ENCODE assay signal across 24 cellular contexts in genomic region chr15:52290800-52291199, GRCh38. TPM values are rescaled to one million over a fixed set of nuclear protein-coding genes. Genes with fewer than 3 reads are reported as not detected.
DNase-seq lines count a peak whose midpoint lies in the region; ATAC-seq and TF ChIP-seq lines count a peak whose summit lies in the region.
"Had no signal": no experiment of that assay in that cellular context is flagged by ENCODE, and none has a peak within 500 bp of the region (broad histone marks: within the 10 kb centered on the region; RNA-seq: fewer than 3 reads in every experiment).

No MANE protein-coding gene starts in this region.

- peaks cover 42% of the 10 kb centered on the region for H3K27me3 Mint-ChIP-seq in nephron progenitor cell (ENCODE audit: low read depth, poor library complexity)

- no peak for TF ChIP-seq CTCF in breast epithelium (IDR thresholded peaks at IDR 0.05)
- no peak for TF ChIP-seq CTCF in nephron progenitor cell (IDR thresholded peaks at IDR 0.05)
- no peak for TF ChIP-seq CTCF in adrenal gland (IDR thresholded peaks at IDR 0.05)

- intact Hi-C loops in breast epithelium (cut with DNase I; ENCODE audit: low total_unique reads), result no loop called here
- intact Hi-C loops in adrenal gland (cut with DNase I), result no loop called here

- peaks cover 6% of the 10 kb centered on the region for H3K36me3 Mint-ChIP-seq in nephron progenitor cell (ENCODE audit: low read depth)
- H3K36me3 Mint-ChIP-seq: activated naive CD8-positive, alpha-beta T cell treated with anti-CD3 and anti-CD28 coated beads for 36 hours had no signal

- H3K4me2 ChIP-seq in BLaER1, result peak overlapping the region; percentile 63
- H3K4me2 ChIP-seq: GM23338, smooth muscle cell had no signal

- H3K4me1 ChIP-seq in BLaER1 (peaks cover 62% of the 10 kb centered on the region), breast epithelium (peaks cover 0 to 2% of the 10 kb centered on the region in 2 donors), adrenal gland (replicated peaks in 1 of 2) (peaks cover 7 to 8% of the 10 kb centered on the region in 2 donors)

- peak overlapping the region; percentile 3 for H3K27ac Mint-ChIP-seq in nephron progenitor cell
- H3K27ac Mint-ChIP-seq: activated naive CD8-positive, alpha-beta T cell treated with anti-CD3 and anti-CD28 coated beads for 36 hours; activated T-helper 2 cell treated with anti-CD3 and anti-CD28 coated beads, Interferon-gamma antibody, Interleukin-2, Interleukin-4, amounts not matched to agents 10 μg/mL and 5 μg/mL and 100 μg/mL, durations not matched to agents 14 hours and 24 hours and 36 hours; CD4-positive, alpha-beta T cell; GM23338 had no signal

- DNase-seq in breast epithelium (ENCODE audit: low spot score in 2 of 2) (no peak), nephron progenitor cell (no peak), NCI-H2081 treated with DMSO at 0.1 percent for 48 hours (lab: John Stamatoyannopoulos, UW) (no peak), adrenal gland (no peak)
- no peak for DNase-seq in activated CD4-positive, CD25-positive, alpha-beta regulatory T cell (lab: John Stamatoyannopoulos, UW)
- DNase-seq: activated CD4-positive, alpha-beta T cell treated with anti-CD3 and anti-CD28 coated beads for 4 hours; activated naive CD8-positive, alpha-beta T cell treated with anti-CD3 and anti-CD28 coated beads for 36 hours; CD4-positive, alpha-beta T cell; cerebellar nuclear complex; dorsolateral prefrontal cortex; heart right ventricle; Kasumi-1; NCI-H1092; NCI-H1930; NCI-H526 treated with DMSO at 0.1 percent for 48 hours; nucleus accumbens; uterus had no signal

- peaks cover 22% of the 10 kb centered on the region for H3K9me3 ChIP-seq in BLaER1
- no peaks in the 10 kb centered on the region for H3K9me3 ChIP-seq in breast epithelium
- no peaks in the 10 kb centered on the region for H3K9me3 ChIP-seq in adrenal gland (replicated peaks in 1 of 3)
- H3K9me3 ChIP-seq: heart right ventricle, uterus had no signal

- H3K4me3 Mint-ChIP-seq in nephron progenitor cell, result no peak overlapping the region
- H3K4me3 Mint-ChIP-seq: activated naive CD8-positive, alpha-beta T cell treated with anti-CD3 and anti-CD28 coated beads for 36 hours; CD4-positive, alpha-beta T cell; GM23338; T-helper 1 cell treated with Interleukin-12 subunit alpha and Interleukin-12 subunit beta and Interleukin-4 antibody, amounts not matched to agents 30 μg/mL and 1 μg/mL, for 36 hours had no signal

- H3K36me3 ChIP-seq in BLaER1, result peaks cover 34% of the 10 kb centered on the region
- no peaks in the 10 kb centered on the region for H3K36me3 ChIP-seq in breast epithelium
- no peaks in the 10 kb centered on the region for H3K36me3 ChIP-seq in adrenal gland (replicated peaks in 1 of 2)
- H3K36me3 ChIP-seq: heart right ventricle, uterus had no signal

- peak; percentile 7 for ATAC-seq in GM18907 (IDR thresholded peaks at IDR 0.05; ENCODE audit: unreplicated experiment)
- ATAC-seq: GM23338, heart right ventricle had no signal

- TF ChIP-seq POLR2A in breast epithelium (IDR thresholded peaks at IDR 0.05) (no peak), adrenal gland (IDR thresholded peaks at IDR 0.05) (no peak)

- no peak overlapping the region; the same call in 1 of the 2 replicates for H3K9ac ChIP-seq in BLaER1

- peaks cover 40% of the 10 kb centered on the region for H3K4me1 Mint-ChIP-seq in nephron progenitor cell

- WGBS in adrenal gland, 4 donors, result 89 to 95% (median 92%) methylated on average over 3 of the region's 3 CpGs

- H3K27me3 ChIP-seq in BLaER1 (no peaks in the 10 kb centered on the region), breast epithelium (peaks cover 0 to 5% of the 10 kb centered on the region in 2 donors), adrenal gland (no peaks in the 10 kb centered on the region)

- H3K9me3 Mint-ChIP-seq in nephron progenitor cell, result peaks cover 9% of the 10 kb centered on the region
- H3K9me3 Mint-ChIP-seq: activated naive CD8-positive, alpha-beta T cell treated with anti-CD3 and anti-CD28 coated beads for 36 hours; activated T-helper 2 cell treated with anti-CD3 and anti-CD28 coated beads, Interferon-gamma antibody, Interleukin-2, Interleukin-4, amounts not matched to agents 10 μg/mL and 5 μg/mL and 100 μg/mL, durations not matched to agents 14 hours and 24 hours and 36 hours; CD4-positive, alpha-beta T cell; T-helper 1 cell treated with Interleukin-12 subunit alpha and Interleukin-12 subunit beta and Interleukin-4 antibody, amounts not matched to agents 30 μg/mL and 1 μg/mL, for 36 hours had no signal

- H3K27ac ChIP-seq in BLaER1, result no peak overlapping the region
- H3K27ac ChIP-seq in breast epithelium, result peak overlapping the region; percentile 9 to 19
- H3K27ac ChIP-seq in adrenal gland, result no peak overlapping the region
- H3K27ac ChIP-seq: heart right ventricle had no signal

- peaks cover 45% of the 10 kb centered on the region for H4K20me1 ChIP-seq in BLaER1

- no peak overlapping the region for H3K4me3 ChIP-seq in BLaER1
- no peak overlapping the region for H3K4me3 ChIP-seq in breast epithelium
- H3K4me3 ChIP-seq in adrenal gland, result no peak overlapping the region
- H3K4me3 ChIP-seq: dorsolateral prefrontal cortex, GM23338, heart right ventricle, smooth muscle cell, uterus had no signal

RNA-seq across cellular contexts. Expression of gene MYO5C, which starts 4.8 kb away (rescaled TPM):
- 10 to 100 TPM; 16.6 to 71.3 (median 51.5) TPM for total RNA-seq in breast epithelium
- total RNA-seq in adrenal gland, result 10 to 100 TPM in 1 of 8 donors, 1 to 10 TPM in 7; 2.1 to 10.7 (median 4.4) TPM
- 1 to 10 TPM in 2 of 3 donors, under 1 TPM in 1; 0.81 to 2.6 (median 2.1) TPM for polyA plus RNA-seq in adrenal gland
- total RNA-seq: fibroblast of villous mesenchyme had no signal

Comparison
In these comparisons a context has a peak if more than half of its experiments do, and no peak if none do; other contexts are left out.
1. H3K27ac ChIP-seq: peak in breast epithelium (2 of 2); none in BLaER1 (single experiment) and adrenal gland (0 of 5).